Comparison of ENCODE assay signal across 9 cellular contexts in genomic region chr1:54581621-54582035, GRCh38. TPM values are rescaled to one million over a fixed set of nuclear protein-coding genes. Genes with fewer than 3 reads are reported as not detected.
DNase-seq lines count a peak whose midpoint lies in the region; ATAC-seq and TF ChIP-seq lines count a peak whose summit lies in the region.
"Had no signal": no experiment of that assay in that cellular context is flagged by ENCODE, and none has a peak within 500 bp of the region (broad histone marks: within the 10 kb centered on the region; RNA-seq: fewer than 3 reads in every experiment).

No MANE protein-coding gene starts in this region.

- in situ Hi-C loops in astrocyte of the spinal cord (cut with HindIII; ENCODE audit: low sequenced_read_pairs), result no loop called here

- no peaks in the 10 kb centered on the region for H3K36me3 Mint-ChIP-seq in activated naive CD4-positive, alpha-beta T cell treated with anti-CD3 and anti-CD28 coated beads, Interleukin-2, amount 10 ng/mL, durations not matched to agents 7 days and 5 days
- no peaks in the 10 kb centered on the region for H3K36me3 Mint-ChIP-seq in natural killer cell
- H3K36me3 Mint-ChIP-seq: naive thymus-derived CD8-positive, alpha-beta T cell had no signal

- TF ChIP-seq CTCF in astrocyte of the spinal cord (IDR thresholded peaks at IDR 0.05; ENCODE audit: low read depth, low read length) (no peak), natural killer cell (IDR thresholded peaks at IDR 0.05) (no peak)

- H3K4me3 ChIP-seq in astrocyte of the spinal cord (ENCODE audit: low read depth, low read length), result no peak overlapping the region

- H3K27ac Mint-ChIP-seq in activated naive CD4-positive, alpha-beta T cell treated with anti-CD3 and anti-CD28 coated beads, Interleukin-2, amount 10 ng/mL, durations not matched to agents 7 days and 5 days, result no peak overlapping the region
- H3K27ac Mint-ChIP-seq in natural killer cell, result no peak overlapping the region
- H3K27ac Mint-ChIP-seq: naive thymus-derived CD8-positive, alpha-beta T cell had no signal

- H3K27ac ChIP-seq in substantia nigra (ENCODE audit: low read depth, low read length, poor library complexity, severe bottlenecking), result peak overlapping the region; percentile 46

- intact Hi-C loops in natural killer cell (cut with micrococcal nuclease), result no loop called here

- no peak overlapping the region for H3K4me3 Mint-ChIP-seq in activated naive CD4-positive, alpha-beta T cell treated with anti-CD3 and anti-CD28 coated beads, Interleukin-2, amount 10 ng/mL, durations not matched to agents 7 days and 5 days
- H3K4me3 Mint-ChIP-seq in natural killer cell, result no peak overlapping the region
- H3K4me3 Mint-ChIP-seq: naive thymus-derived CD8-positive, alpha-beta T cell had no signal

- no peak for ATAC-seq in natural killer cell
- ATAC-seq in GM19395 (IDR thresholded peaks at IDR 0.05; ENCODE audit: unreplicated experiment), result no peak
- ATAC-seq: naive thymus-derived CD8-positive, alpha-beta T cell had no signal

- CTCF ChIA-PET in activated naive CD4-positive, alpha-beta T cell treated with anti-CD3 and anti-CD28 coated beads, Interleukin-2, amount 10 ng/mL, durations not matched to agents 7 days and 5 days (lab: Charles Lee), result no interaction called here

- no peaks in the 10 kb centered on the region for H3K9me3 Mint-ChIP-seq in activated naive CD4-positive, alpha-beta T cell treated with anti-CD3 and anti-CD28 coated beads, Interleukin-2, amount 10 ng/mL, durations not matched to agents 7 days and 5 days
- H3K9me3 Mint-ChIP-seq in natural killer cell, result no peaks in the 10 kb centered on the region

- DNase-seq in HS-5 (ENCODE audit: low read depth), result peak; percentile 10
- DNase-seq in astrocyte of the spinal cord (ENCODE audit: low read depth, low spot score), result peak; percentile 67
- peak in 48 of 51 donors; percentile 18 to 95 (median 74) for DNase-seq in hypothalamus (lab: John Stamatoyannopoulos, UW)
- peak in 45 of 49 donors; percentile 17 to 94 (median 79) for DNase-seq in substantia nigra (lab: John Stamatoyannopoulos, UW)
- DNase-seq in activated naive CD4-positive, alpha-beta T cell treated with anti-CD3 and anti-CD28 coated beads, Interleukin-2, amount 10 ng/mL, durations not matched to agents 7 days and 5 days, result no peak
- no peak for DNase-seq in NCI-H146 (lab: John Stamatoyannopoulos, UW)
- no peak for DNase-seq in natural killer cell

- no peaks in the 10 kb centered on the region for H3K4me1 Mint-ChIP-seq in activated naive CD4-positive, alpha-beta T cell treated with anti-CD3 and anti-CD28 coated beads, Interleukin-2, amount 10 ng/mL, durations not matched to agents 7 days and 5 days
- H3K4me1 Mint-ChIP-seq in natural killer cell, result no peaks in the 10 kb centered on the region

- no peaks in the 10 kb centered on the region for H3K27me3 Mint-ChIP-seq in activated naive CD4-positive, alpha-beta T cell treated with anti-CD3 and anti-CD28 coated beads, Interleukin-2, amount 10 ng/mL, durations not matched to agents 7 days and 5 days
- no peaks in the 10 kb centered on the region for H3K27me3 Mint-ChIP-seq in natural killer cell (ENCODE audit: low read depth in 2 of 2)
- H3K27me3 Mint-ChIP-seq: naive thymus-derived CD8-positive, alpha-beta T cell had no signal

RNA-seq across cellular contexts. Expression of gene ACOT11, which starts 33.6 kb away (rescaled TPM):
- total RNA-seq in natural killer cell, result 1 to 10 TPM in 1 of 3 donors, under 1 TPM in 2; 0.61 to 1.2 (median 0.85) TPM

RNA-seq across cellular contexts. Expression of gene FAM151A, which starts 41.7 kb away (rescaled TPM):
- not detected for total RNA-seq in natural killer cell
- total RNA-seq: naive thymus-derived CD8-positive, alpha-beta T cell had no signal

RNA-seq across cellular contexts. Expression of gene MROH7, which starts 60.0 kb away (rescaled TPM):
- under 1 TPM; 0.16 to 0.88 (median 0.33) TPM for total RNA-seq in natural killer cell

Comparison
In these comparisons a context has a peak if more than half of its experiments do, and no peak if none do; other contexts are left out.
1. DNase-seq: peak in HS-5 (single experiment), astrocyte of the spinal cord (single experiment), hypothalamus (48 of 51) and substantia nigra (45 of 49); none in activated naive CD4-positive, alpha-beta T cell treated with anti-CD3 and anti-CD28 coated beads, Interleukin-2, amount 10 ng/mL, durations not matched to agents 7 days and 5 days (single experiment), NCI-H146 (single experiment) and natural killer cell (single experiment).